ENCODE assay signal across 10 cellular contexts in genomic region chr10:101230185-101230917, GRCh38. TPM values are rescaled to one million over a fixed set of nuclear protein-coding genes. Genes with fewer than 3 reads are reported as not detected.
DNase-seq lines count a peak whose midpoint lies in the region; ATAC-seq and TF ChIP-seq lines count a peak whose summit lies in the region.
"Had no signal": no experiment of that assay in that cellular context is flagged by ENCODE, and none has a peak within 500 bp of the region (broad histone marks: within the 10 kb centered on the region; RNA-seq: fewer than 3 reads in every experiment).

No MANE protein-coding gene starts in this region.

- peak overlapping the region; percentile 41 for H3K4me3 Mint-ChIP-seq in neural crest cell

- H3K9me3 Mint-ChIP-seq in neural crest cell: no peaks in the 10 kb centered on the region

- peaks cover 24% of the 10 kb centered on the region for H3K4me1 Mint-ChIP-seq in neural crest cell

- peaks cover 98% of the 10 kb centered on the region for H3K27me3 Mint-ChIP-seq in neural crest cell (ENCODE audit: low read depth)

- H3K4me3 ChIP-seq in HAP-1 (peak overlapping the region; percentile 42), coronary artery (peak overlapping the region; percentile 60)
- H3K4me3 ChIP-seq: prostate gland had no signal

- H3K4me1 ChIP-seq in HAP-1: peaks cover 8% of the 10 kb centered on the region

- H3K9me3 ChIP-seq in HAP-1: no peaks in the 10 kb centered on the region
- H3K9me3 ChIP-seq: adrenal gland, prostate gland had no signal

- no peak for ATAC-seq in HG03457 (IDR thresholded peaks at IDR 0.05; ENCODE audit: unreplicated experiment)

- H3K27ac ChIP-seq in coronary artery: no peak overlapping the region
- H3K27ac ChIP-seq: adrenal gland, prostate gland had no signal

- H3K27me3 ChIP-seq in HAP-1 (ENCODE audit: low read depth): no peaks in the 10 kb centered on the region

- H3K27ac Mint-ChIP-seq in neural crest cell (ENCODE audit: unreplicated experiment): no peak overlapping the region

- peaks cover 2% of the 10 kb centered on the region for H3K36me3 Mint-ChIP-seq in neural crest cell (ENCODE audit: low read depth)

- H3K36me3 ChIP-seq in HAP-1 (replicated peaks): no peaks in the 10 kb centered on the region
- H3K36me3 ChIP-seq: adrenal gland, prostate gland had no signal

- in situ Hi-C loops in HAP-1 (cut with MboI; ENCODE audit: low sequenced_read_pairs): no loop called here

- no peak for TF ChIP-seq CTCF in coronary artery (IDR thresholded peaks at IDR 0.05)
- TF ChIP-seq CTCF in neural crest cell (conservative IDR thresholded peaks at IDR 0.05): no peak

- DNase-seq in COLO668 (lab: John Stamatoyannopoulos, UW; ENCODE audit: unreplicated experiment) (peak; percentile 37), HAP-1 (ENCODE audit: low spot score in 2 of 2) (peak; percentile 13 to 53), coronary artery (ENCODE audit: low spot score) (no peak), neural crest cell (ENCODE audit: low read depth, low spot score) (no peak), NCI-H2107 treated with DMSO at 0.1 percent for 48 hours (lab: John Stamatoyannopoulos, UW; ENCODE audit: unreplicated experiment) (no peak), NCI-H1930 (lab: John Stamatoyannopoulos, UW) (no peak)
- DNase-seq: adrenal gland, KBM-7 had no signal

RNA-seq across cellular contexts. Expression of gene LBX1, which starts 1.1 kb away (rescaled TPM):
- 1.0 and 1.1 TPM in 2 replicates for total RNA-seq in neural crest cell
- total RNA-seq: prostate gland had no signal

Comparison
In these comparisons a context has a peak if more than half of its experiments do, and no peak if none do; other contexts are left out.
1. DNase-seq: peak in COLO668 (single experiment) and HAP-1 (2 of 2); none in coronary artery (single experiment), neural crest cell (single experiment), NCI-H2107 treated with DMSO at 0.1 percent for 48 hours (single experiment) and NCI-H1930 (0 of 2).